15 cellular contexts compared by ENCODE assay signal in the genomic region with DNA sequence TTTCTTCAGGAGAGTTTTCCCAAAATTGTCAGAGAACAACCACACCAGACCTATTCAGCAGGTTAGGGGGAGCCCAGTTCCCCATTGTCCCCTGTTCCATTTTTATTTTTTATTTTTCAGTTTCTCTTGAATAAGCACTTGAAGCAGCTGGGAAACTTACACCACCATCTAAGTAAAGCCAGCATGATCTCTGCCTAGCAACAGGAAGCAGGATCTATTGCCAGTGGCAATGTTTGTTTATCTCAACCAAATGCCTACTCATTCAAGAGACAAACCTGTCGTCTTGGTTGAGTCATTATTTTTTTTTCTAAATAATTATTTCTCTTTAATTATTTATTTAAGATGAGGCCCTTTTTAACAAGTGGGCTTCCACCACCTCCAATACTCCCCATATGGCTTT.
DNase-seq lines count a peak whose midpoint lies in the region; ATAC-seq, FAIRE-seq and TF ChIP-seq lines count a peak whose summit lies in the region.
"Had no signal": no experiment of that assay in that cellular context is flagged by ENCODE, and none has a peak within 500 bp of the region (broad histone marks: within the 10 kb centered on the region; RNA-seq: fewer than 3 reads in every experiment).

No MANE protein-coding gene starts in this region.

- no peak overlapping the region for H3K27ac Mint-ChIP-seq in activated naive CD8-positive, alpha-beta T cell treated with anti-CD3 and anti-CD28 coated beads for 36 hours
- H3K27ac Mint-ChIP-seq: CD8-positive, alpha-beta T cell had no signal

- DNase-seq in Daoy (ENCODE audit: low read depth) = peak; percentile 29
- peak; percentile 48 for DNase-seq in NCI-H146 (lab: John Stamatoyannopoulos, UW)
- peak; percentile 93 for DNase-seq in bronchial epithelial cell (ENCODE audit: low read depth)
- peak; percentile 34 for DNase-seq in kidney glomerular epithelial cell (lab: John Stamatoyannopoulos, UW)
- DNase-seq in activated naive CD8-positive, alpha-beta T cell treated with anti-CD3 and anti-CD28 coated beads for 36 hours = no peak
- DNase-seq in HepG2 (ENCODE audit: low spot score) = no peak
- DNase-seq: activated CD4-positive, alpha-beta T cell treated with anti-CD3 and anti-CD28 coated beads for 4 hours; CD8-positive, alpha-beta T cell; NCI-H2029; occipital lobe; spleen; T-helper 2 cell had no signal

- no peak overlapping the region for H3K4me3 Mint-ChIP-seq in activated naive CD8-positive, alpha-beta T cell treated with anti-CD3 and anti-CD28 coated beads for 36 hours
- H3K4me3 Mint-ChIP-seq: CD8-positive, alpha-beta T cell had no signal

- H3K4me1 ChIP-seq in HepG2 (ENCODE audit: insufficient read depth, low read length) = no peaks in the 10 kb centered on the region

- intact Hi-C loops in HepG2 (cut with micrococcal nuclease; ENCODE audit: unreplicated experiment) = no loop called here

- FAIRE-seq in bronchial epithelial cell (lab: Jason Lieb, UNC) (no peak), HepG2 (lab: Jason Lieb, UNC) (no peak)
- FAIRE-seq: K562 had no signal

- POLR2A ChIA-PET in HepG2 (lab: Yijun Ruan, JAX) = no interaction called here

- H3K9me3 ChIP-seq in HepG2 (ENCODE audit: low read length) = no peaks in the 10 kb centered on the region
- H3K9me3 ChIP-seq: spleen had no signal

- in situ Hi-C loops in HepG2 (cut with HindIII; ENCODE audit: extremely low pct_ligation_motif_present, low pct_unique_long_range_greater_than_20kb) = no loop called here

- H3K36me3 ChIP-seq in bronchial epithelial cell (ENCODE audit: control insufficient read depth, insufficient read depth, low read length) (no peaks in the 10 kb centered on the region), HepG2 (replicated peaks in 1 of 2; ENCODE audit: control insufficient read depth in 1 of 2, insufficient read depth in 2 of 2, low read length in 2 of 2) (no peaks in the 10 kb centered on the region)
- H3K36me3 ChIP-seq: spleen had no signal

- no peak overlapping the region for H3K9ac ChIP-seq in HepG2 (ENCODE audit: insufficient read depth, low read depth, low read length)

- no peaks in the 10 kb centered on the region for H3K4me1 Mint-ChIP-seq in activated naive CD8-positive, alpha-beta T cell treated with anti-CD3 and anti-CD28 coated beads for 36 hours

- no peaks in the 10 kb centered on the region for H3K36me3 Mint-ChIP-seq in activated naive CD8-positive, alpha-beta T cell treated with anti-CD3 and anti-CD28 coated beads for 36 hours
- H3K36me3 Mint-ChIP-seq: CD8-positive, alpha-beta T cell had no signal

- no peaks in the 10 kb centered on the region for H3K27me3 ChIP-seq in bronchial epithelial cell (ENCODE audit: control insufficient read depth, insufficient read depth, low read length)
- H3K27me3 ChIP-seq in HepG2 (ENCODE audit: control insufficient read depth in 1 of 2, insufficient read depth in 2 of 2, low read length in 2 of 2) = no peaks in the 10 kb centered on the region; a peak in 1 of 5 replicates
- H3K27me3 ChIP-seq: spleen had no signal

- 3% methylated on average over 1 of the region's 1 CpG for WGBS in HepG2 (ENCODE audit: low lambda C conversion rate)

- H3K4me3 ChIP-seq in bronchial epithelial cell (ENCODE audit: low read depth, low read length) (no peak overlapping the region), HepG2 (replicated peaks in 1 of 3; ENCODE audit: insufficient read depth in 1 of 3, low read depth in 2 of 3, low read length in 3 of 3) (no peak overlapping the region)
- H3K4me3 ChIP-seq: K562, spleen had no signal

- no peak for ATAC-seq in GM18520 (IDR thresholded peaks at IDR 0.05; ENCODE audit: unreplicated experiment)
- no peak for ATAC-seq in GM21515 (IDR thresholded peaks at IDR 0.05; ENCODE audit: unreplicated experiment)
- ATAC-seq in HepG2 = no peak
- ATAC-seq: CD8-positive, alpha-beta T cell; K562 had no signal

- H2AFZ ChIP-seq in HepG2 (ENCODE audit: low read length) = no peak overlapping the region

- H3K27ac ChIP-seq in HepG2 (ENCODE audit: extremely low read length, insufficient read depth, low read length) = no peak overlapping the region
- H3K27ac ChIP-seq: spleen had no signal

- H3K9me3 Mint-ChIP-seq in activated naive CD8-positive, alpha-beta T cell treated with anti-CD3 and anti-CD28 coated beads for 36 hours = no peaks in the 10 kb centered on the region
- H3K9me3 Mint-ChIP-seq: CD8-positive, alpha-beta T cell had no signal

- TF ChIP-seq EP300 in HepG2 (IDR thresholded peaks at IDR 0.05; ENCODE audit: low read depth in 2 of 2, low read length in 2 of 2) (no peak), HepG2 (CRISPR knock-in tag; IDR thresholded peaks at IDR 0.05; ENCODE audit: borderline replicate concordance) (no peak)

- no peak for TF ChIP-seq RAD21 in HepG2 (CRISPR knock-in tag; IDR thresholded peaks at IDR 0.05)

- CTCF ChIA-PET in HepG2 (lab: Yijun Ruan, JAX; ENCODE audit: low intra/inter-chr PET ratio, low total read pairs) = no interaction called here

- BruUV-seq in HepG2 (replicated peaks; lab: Mats Ljungman, UMichigan) = no TSS peak

- no peaks in the 10 kb centered on the region for H3K27me3 Mint-ChIP-seq in activated naive CD8-positive, alpha-beta T cell treated with anti-CD3 and anti-CD28 coated beads for 36 hours

- no peak for TF ChIP-seq CTCF in bronchial epithelial cell (IDR thresholded peaks at IDR 0.05; ENCODE audit: insufficient read depth, low read length, severe bottlenecking)
- no peak for TF ChIP-seq CTCF in HepG2 (CRISPR knock-in tag; IDR thresholded peaks at IDR 0.05)

- H3K79me2 ChIP-seq in HepG2 (ENCODE audit: insufficient read depth, low read length) = no peaks in the 10 kb centered on the region

- no peak for TF ChIP-seq POLR2A in HepG2 (IDR thresholded peaks at IDR 0.05; ENCODE audit: insufficient read depth in 1 of 2, low read depth in 2 of 2, low read length in 2 of 2)

- no peak overlapping the region for H3K4me2 ChIP-seq in HepG2 (ENCODE audit: low read depth, low read length)

- H4K20me1 ChIP-seq in HepG2 (ENCODE audit: insufficient read depth, low read length) = no peaks in the 10 kb centered on the region

TF ChIP-seq in HepG2, 621 proteins besides CTCF, POLR2A, EP300 and RAD21 (continues in another document):
- TF ChIP-seq TBP (CRISPR knock-in tag; IDR thresholded peaks at IDR 0.05) (no peak), JUN (CRISPR knock-in tag; IDR thresholded peaks at IDR 0.05) (no peak), MED8 (CRISPR knock-in tag; IDR thresholded peaks at IDR 0.05; ENCODE audit: insufficient replicate concordance) (no peak), ZSCAN12 (CRISPR knock-in tag; IDR thresholded peaks at IDR 0.05) (no peak), ZNF44 (CRISPR knock-in tag; IDR thresholded peaks at IDR 0.05) (no peak), MYC (CRISPR knock-in tag; IDR thresholded peaks at IDR 0.05; ENCODE audit: borderline replicate concordance) (no peak), ZNF616 (CRISPR knock-in tag; IDR thresholded peaks at IDR 0.05; ENCODE audit: low read depth) (no peak), ZNF629 (CRISPR knock-in tag; conservative IDR thresholded peaks at IDR 0.05) (no peak), GATA4 (IDR thresholded peaks at IDR 0.05; ENCODE audit: borderline replicate concordance, low read depth) (no peak), ZFP36L1 (CRISPR knock-in tag; IDR thresholded peaks at IDR 0.05) (no peak), ZNF549 (CRISPR knock-in tag; IDR thresholded peaks at IDR 0.05) (no peak), ZNF737 (CRISPR knock-in tag; IDR thresholded peaks at IDR 0.05; ENCODE audit: borderline replicate concordance) (no peak)
- TF ChIP-seq, protein P1, sequence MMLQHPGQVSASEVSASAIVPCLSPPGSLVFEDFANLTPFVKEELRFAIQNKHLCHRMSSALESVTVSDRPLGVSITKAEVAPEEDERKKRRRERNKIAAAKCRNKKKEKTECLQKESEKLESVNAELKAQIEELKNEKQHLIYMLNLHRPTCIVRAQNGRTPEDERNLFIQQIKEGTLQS (CRISPR knock-in tag; IDR thresholded peaks at IDR 0.05) = no peak
- TF ChIP-seq, protein P2, sequence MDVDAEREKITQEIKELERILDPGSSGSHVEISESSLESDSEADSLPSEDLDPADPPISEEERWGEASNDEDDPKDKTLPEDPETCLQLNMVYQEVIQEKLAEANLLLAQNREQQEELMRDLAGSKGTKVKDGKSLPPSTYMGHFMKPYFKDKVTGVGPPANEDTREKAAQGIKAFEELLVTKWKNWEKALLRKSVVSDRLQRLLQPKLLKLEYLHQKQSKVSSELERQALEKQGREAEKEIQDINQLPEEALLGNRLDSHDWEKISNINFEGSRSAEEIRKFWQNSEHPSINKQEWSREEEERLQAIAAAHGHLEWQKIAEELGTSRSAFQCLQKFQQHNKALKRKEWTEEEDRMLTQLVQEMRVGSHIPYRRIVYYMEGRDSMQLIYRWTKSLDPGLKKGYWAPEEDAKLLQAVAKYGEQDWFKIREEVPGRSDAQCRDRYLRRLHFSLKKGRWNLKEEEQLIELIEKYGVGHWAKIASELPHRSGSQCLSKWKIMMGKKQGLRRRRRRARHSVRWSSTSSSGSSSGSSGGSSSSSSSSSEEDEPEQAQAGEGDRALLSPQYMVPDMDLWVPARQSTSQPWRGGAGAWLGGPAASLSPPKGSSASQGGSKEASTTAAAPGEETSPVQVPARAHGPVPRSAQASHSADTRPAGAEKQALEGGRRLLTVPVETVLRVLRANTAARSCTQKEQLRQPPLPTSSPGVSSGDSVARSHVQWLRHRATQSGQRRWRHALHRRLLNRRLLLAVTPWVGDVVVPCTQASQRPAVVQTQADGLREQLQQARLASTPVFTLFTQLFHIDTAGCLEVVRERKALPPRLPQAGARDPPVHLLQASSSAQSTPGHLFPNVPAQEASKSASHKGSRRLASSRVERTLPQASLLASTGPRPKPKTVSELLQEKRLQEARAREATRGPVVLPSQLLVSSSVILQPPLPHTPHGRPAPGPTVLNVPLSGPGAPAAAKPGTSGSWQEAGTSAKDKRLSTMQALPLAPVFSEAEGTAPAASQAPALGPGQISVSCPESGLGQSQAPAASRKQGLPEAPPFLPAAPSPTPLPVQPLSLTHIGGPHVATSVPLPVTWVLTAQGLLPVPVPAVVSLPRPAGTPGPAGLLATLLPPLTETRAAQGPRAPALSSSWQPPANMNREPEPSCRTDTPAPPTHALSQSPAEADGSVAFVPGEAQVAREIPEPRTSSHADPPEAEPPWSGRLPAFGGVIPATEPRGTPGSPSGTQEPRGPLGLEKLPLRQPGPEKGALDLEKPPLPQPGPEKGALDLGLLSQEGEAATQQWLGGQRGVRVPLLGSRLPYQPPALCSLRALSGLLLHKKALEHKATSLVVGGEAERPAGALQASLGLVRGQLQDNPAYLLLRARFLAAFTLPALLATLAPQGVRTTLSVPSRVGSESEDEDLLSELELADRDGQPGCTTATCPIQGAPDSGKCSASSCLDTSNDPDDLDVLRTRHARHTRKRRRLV (CRISPR knock-in tag; IDR thresholded peaks at IDR 0.05) = no peak

Comparison
In these comparisons a context has a peak if more than half of its experiments do, and no peak if none do; other contexts are left out.
1. DNase-seq: peak in Daoy (single experiment), NCI-H146 (single experiment), bronchial epithelial cell (single experiment) and kidney glomerular epithelial cell (single experiment); none in activated naive CD8-positive, alpha-beta T cell treated with anti-CD3 and anti-CD28 coated beads for 36 hours (single experiment) and HepG2 (single experiment).